9 cellular contexts compared by ENCODE assay signal in genomic region chr1:50976111-50976889, GRCh38. TPM values are rescaled to one million over a fixed set of nuclear protein-coding genes. Genes with fewer than 3 reads are reported as not detected.
A peak's percentile ranks its signal among the peaks of the same experiment; 100 is the strongest.
DNase-seq lines count a peak whose midpoint lies in the region; ATAC-seq, FAIRE-seq and TF ChIP-seq lines count a peak whose summit lies in the region.
"Had no signal": no experiment of that assay in that cellular context is flagged by ENCODE, and none has a peak within 500 bp of the region (broad histone marks: within the 10 kb centered on the region; RNA-seq: fewer than 3 reads in every experiment).

No MANE protein-coding gene starts in this region.

- H3K27ac ChIP-seq in A549 (peak overlapping the region; percentile 99 to 100), temporal lobe (ENCODE audit: low read depth, low read length) (peak overlapping the region; percentile 83)
- H3K27ac ChIP-seq: epithelial cell of prostate had no signal

- TF ChIP-seq RAD21 in A549 (conservative IDR thresholded peaks at IDR 0.05 in 1 of 2, IDR thresholded peaks at IDR 0.05 in 1 of 2), result no peak

- TF ChIP-seq POLR2A in A549 (IDR thresholded peaks at IDR 0.05; ENCODE audit: low read length), result no peak

- H3K4me3 Mint-ChIP-seq in activated T-helper 1 cell treated with anti-CD3 and anti-CD28 coated beads, Interleukin-12 subunit alpha, Interleukin-12 subunit beta, Interleukin-2, Interleukin-4 antibody, amounts not matched to agents 30 ng/mL and 10 ng/mL and 1 ng/mL, durations not matched to agents 14 hours and 24 hours and 36 hours, result peak overlapping the region; percentile 87

- H3K9me3 ChIP-seq in A549, result no peaks in the 10 kb centered on the region

- no peak for TF ChIP-seq CTCF in A549 (IDR thresholded peaks at IDR 0.05)

- DNase-seq in A549 (ENCODE audit: low read depth in 1 of 2, low spot score in 1 of 2) (peak in 1 of 2 experiments; percentile 58), NCI-H1105 (lab: John Stamatoyannopoulos, UW) (peak; percentile 60), iPS-NIHi7 (ENCODE audit: extremely low spot score) (peak; percentile 26), NOMO-1 (lab: John Stamatoyannopoulos, UW; ENCODE audit: unreplicated experiment in 2 of 2) (no peak)
- DNase-seq in activated T-helper 1 cell treated with anti-CD3 and anti-CD28 coated beads, Interleukin-12 subunit alpha, Interleukin-12 subunit beta, Interleukin-2, Interleukin-4 antibody, amounts not matched to agents 30 ng/mL and 10 ng/mL and 1 ng/mL, durations not matched to agents 14 hours and 24 hours and 36 hours (ENCODE audit: low spot score), result no peak
- DNase-seq in stimulated activated CD4-positive, alpha-beta T cell treated with anti-CD3 and anti-CD28 coated beads, Interleukin-4, amount 100 ng/mL, for 24 hours, result no peak

- H3K27me3 Mint-ChIP-seq in activated T-helper 1 cell treated with anti-CD3 and anti-CD28 coated beads, Interleukin-12 subunit alpha, Interleukin-12 subunit beta, Interleukin-2, Interleukin-4 antibody, amounts not matched to agents 30 ng/mL and 10 ng/mL and 1 ng/mL, durations not matched to agents 14 hours and 24 hours and 36 hours (ENCODE audit: insufficient read depth), result peaks cover 32% of the 10 kb centered on the region

- ATAC-seq in A549, result peak; percentile 8 to 35; a peak in 4 of 6 replicates
- peak; percentile 11 for ATAC-seq in GM18907 (IDR thresholded peaks at IDR 0.05; ENCODE audit: unreplicated experiment)

- no peak for FAIRE-seq in A549 (lab: Jason Lieb, UNC)

- no peak for TF ChIP-seq EP300 in A549 (IDR thresholded peaks at IDR 0.05)

- H3K4me1 ChIP-seq in A549, result peaks cover 21% of the 10 kb centered on the region; the same call in 2 of the 3 replicates

- H3K9me3 Mint-ChIP-seq in activated T-helper 1 cell treated with anti-CD3 and anti-CD28 coated beads, Interleukin-12 subunit alpha, Interleukin-12 subunit beta, Interleukin-2, Interleukin-4 antibody, amounts not matched to agents 30 ng/mL and 10 ng/mL and 1 ng/mL, durations not matched to agents 14 hours and 24 hours and 36 hours, result no peaks in the 10 kb centered on the region

- peaks cover 41% of the 10 kb centered on the region for H3K4me1 Mint-ChIP-seq in activated T-helper 1 cell treated with anti-CD3 and anti-CD28 coated beads, Interleukin-12 subunit alpha, Interleukin-12 subunit beta, Interleukin-2, Interleukin-4 antibody, amounts not matched to agents 30 ng/mL and 10 ng/mL and 1 ng/mL, durations not matched to agents 14 hours and 24 hours and 36 hours (ENCODE audit: low read depth)

- POLR2A ChIA-PET in A549 (lab: Yijun Ruan, JAX), result interaction anchor here (0.7 to 3.3 kb wide), 3 partner anchors 7 to 336 kb away, joined by 3 to 29 read pairs (median 5); partner anchors contain the start of gene CDKN2C

- WGBS in A549 (ENCODE audit: missing lambda C conversion rate), result 1% methylated on average over 19 of the region's 19 CpGs

- peak overlapping the region; percentile 71 for H3K4me3 ChIP-seq in A549

- peak overlapping the region; percentile 84 for H3K4me2 ChIP-seq in A549

- CTCF ChIA-PET in A549 (lab: Yijun Ruan, JAX), result interaction anchor here (0.7 to 1.9 kb wide), 2 partner anchors 8 to 213 kb away, joined by 3 to 6 read pairs; no protein-coding TSS in a partner anchor

- peaks cover 28% of the 10 kb centered on the region for H3K36me3 Mint-ChIP-seq in activated T-helper 1 cell treated with anti-CD3 and anti-CD28 coated beads, Interleukin-12 subunit alpha, Interleukin-12 subunit beta, Interleukin-2, Interleukin-4 antibody, amounts not matched to agents 30 ng/mL and 10 ng/mL and 1 ng/mL, durations not matched to agents 14 hours and 24 hours and 36 hours (ENCODE audit: low read depth)

- H3K27ac Mint-ChIP-seq in activated T-helper 1 cell treated with anti-CD3 and anti-CD28 coated beads, Interleukin-12 subunit alpha, Interleukin-12 subunit beta, Interleukin-2, Interleukin-4 antibody, amounts not matched to agents 30 ng/mL and 10 ng/mL and 1 ng/mL, durations not matched to agents 14 hours and 24 hours and 36 hours, result no peak overlapping the region

- intact Hi-C loops in activated T-helper 1 cell treated with anti-CD3 and anti-CD28 coated beads, Interleukin-12 subunit alpha, Interleukin-12 subunit beta, Interleukin-2, Interleukin-4 antibody, amounts not matched to agents 30 ng/mL and 10 ng/mL and 1 ng/mL, durations not matched to agents 14 hours and 24 hours and 36 hours (cut with micrococcal nuclease), result loop anchor here (2.0 to 10.0 kb wide), 4 partner anchors 47 to 749 kb away; partner anchors contain the start of gene EPS15

TF ChIP-seq in A549, 52 proteins besides CTCF, POLR2A, EP300 and RAD21:
- TF ChIP-seq E2F6 (IDR thresholded peaks at IDR 0.05; ENCODE audit: borderline replicate concordance, low read depth), result no peak
- 0 out of 2 replicates have a peak, but pooled peaks have one; percentile 7 for TF ChIP-seq MAX (IDR thresholded peaks at IDR 0.05)

RNA-seq across cellular contexts. Expression of gene CDKN2C, which starts 6.3 kb away (rescaled TPM):
- polyA plus RNA-seq in A549 (2011; rRNA removed) (9.9 and 13.0 TPM in 2 replicates), A549 (2017; fragmentation: RNase III; extraction: RNeasy Plus Mini Kit Qiagen cat#74134 plus additional on column Dnase treatment) (14.7 to 17.7 TPM (median 16.8 TPM) in 3 replicates)
- 12.1 and 13.5 TPM in 2 replicates for polyA plus RNA-seq in A549 (2012; cell fraction: cytosol; rRNA removed)
- polyA plus RNA-seq in A549 (2012; cell fraction: nucleus; rRNA removed), result 8.8 and 10.3 TPM in 2 replicates
- polyA minus RNA-seq in A549 (2011; rRNA and poly(A)+ RNA removed), result 7.4 and 8.0 TPM in 2 replicates
- 13.7 and 14.9 TPM in 2 replicates for total RNA-seq in activated T-helper 1 cell treated with anti-CD3 and anti-CD28 coated beads, Interleukin-12 subunit alpha, Interleukin-12 subunit beta, Interleukin-2, Interleukin-4 antibody, amounts not matched to agents 30 ng/mL and 10 ng/mL and 1 ng/mL, durations not matched to agents 14 hours and 24 hours and 36 hours
- 3.9 TPM for total RNA-seq in temporal lobe

RNA-seq across cellular contexts. Expression of gene FAF1, which starts 16.2 kb away (rescaled TPM):
- 46.2 and 57.5 TPM in 2 replicates for polyA plus RNA-seq in A549 (2011; rRNA removed)
- polyA plus RNA-seq in A549 (2012; cell fraction: cytosol; rRNA removed), result 4.5 and 5.3 TPM in 2 replicates
- 1.5 and 5.1 TPM in 2 replicates for polyA plus RNA-seq in A549 (2012; cell fraction: nucleus; rRNA removed)
- 29.9 to 31.7 TPM (median 31.2 TPM) in 3 replicates for polyA plus RNA-seq in A549 (2017; fragmentation: RNase III; extraction: RNeasy Plus Mini Kit Qiagen cat#74134 plus additional on column Dnase treatment)
- polyA minus RNA-seq in A549 (2011; rRNA and poly(A)+ RNA removed), result 32.2 and 41.3 TPM in 2 replicates
- total RNA-seq in activated T-helper 1 cell treated with anti-CD3 and anti-CD28 coated beads, Interleukin-12 subunit alpha, Interleukin-12 subunit beta, Interleukin-2, Interleukin-4 antibody, amounts not matched to agents 30 ng/mL and 10 ng/mL and 1 ng/mL, durations not matched to agents 14 hours and 24 hours and 36 hours, result 58.8 and 62.0 TPM in 2 replicates
- 30.5 TPM for total RNA-seq in temporal lobe

Comparison
In these comparisons a context has a peak if more than half of its experiments do, and no peak if none do; other contexts are left out.
1. DNase-seq: peak in NCI-H1105 (single experiment) and iPS-NIHi7 (single experiment); none in activated T-helper 1 cell treated with anti-CD3 and anti-CD28 coated beads, Interleukin-12 subunit alpha, Interleukin-12 subunit beta, Interleukin-2, Interleukin-4 antibody, amounts not matched to agents 30 ng/mL and 10 ng/mL and 1 ng/mL, durations not matched to agents 14 hours and 24 hours and 36 hours (single experiment), NOMO-1 (0 of 2) and stimulated activated CD4-positive, alpha-beta T cell treated with anti-CD3 and anti-CD28 coated beads, Interleukin-4, amount 100 ng/mL, for 24 hours (single experiment).